ENCODE assay signal across 8 cellular contexts in the genomic region with DNA sequence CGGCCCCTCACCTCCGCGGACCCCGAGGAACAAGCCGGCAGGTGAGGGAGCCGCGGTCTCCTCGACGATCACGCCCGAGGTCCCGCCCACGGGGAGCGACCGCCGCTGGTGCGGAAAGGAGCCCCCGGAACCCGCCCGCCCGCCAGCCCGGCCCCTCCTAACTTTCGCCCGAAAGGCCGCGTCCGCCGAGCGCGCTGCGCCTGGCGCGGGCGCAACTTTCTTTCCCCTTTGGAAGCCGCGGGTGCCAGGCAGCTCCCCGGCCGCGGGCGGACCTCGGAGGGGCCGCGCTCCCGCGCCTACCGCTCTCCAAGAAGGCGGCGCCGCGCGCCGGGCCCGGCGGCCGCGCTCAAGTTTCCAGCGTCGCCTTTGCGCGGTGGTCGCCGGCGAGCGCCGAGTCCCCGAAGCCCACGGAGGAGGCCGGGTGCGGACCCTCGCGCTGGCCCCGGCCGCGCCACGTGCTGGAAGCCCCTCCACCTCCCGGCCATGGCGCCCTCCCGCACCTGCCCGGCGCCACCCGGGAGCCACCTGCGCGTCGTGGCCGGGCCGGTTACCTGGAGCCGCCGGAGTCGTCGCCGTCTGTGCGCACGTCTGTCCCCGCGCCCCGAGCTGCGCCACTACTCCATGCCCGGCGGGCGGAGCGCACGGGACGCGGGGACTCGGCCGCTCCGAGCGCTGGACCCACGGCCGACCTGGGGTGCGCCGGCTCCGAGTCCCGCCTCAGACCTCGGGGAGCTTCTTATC. TPM values are rescaled to one million over a fixed set of nuclear protein-coding genes. Genes with fewer than 3 reads are reported as not detected.
DNase-seq lines count a peak whose midpoint lies in the region; ATAC-seq and TF ChIP-seq lines count a peak whose summit lies in the region.

A gene with protein sequence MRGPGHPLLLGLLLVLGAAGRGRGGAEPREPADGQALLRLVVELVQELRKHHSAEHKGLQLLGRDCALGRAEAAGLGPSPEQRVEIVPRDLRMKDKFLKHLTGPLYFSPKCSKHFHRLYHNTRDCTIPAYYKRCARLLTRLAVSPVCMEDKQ (minus strand): TSS at position 90 of the 741 bp plus-strand sequence. CDS start 256 bp downstream, outside the sequence.

- no peaks in the 10 kb centered on the region for H3K9me3 ChIP-seq in ascending aorta
- no peaks in the 10 kb centered on the region for H3K9me3 ChIP-seq in testis

- CTCF ChIA-PET in activated CD4-positive, alpha-beta T cell treated with anti-CD3 and anti-CD28 coated beads for 36 hours (lab: Charles Lee): interaction anchor here (1.0 to 2.3 kb wide), 2 partner anchors 40 to 42 kb away, joined by 3 to 13 read pairs; no protein-coding TSS in a partner anchor

- peak within 1 kb of the TSS; percentile 54 to 73 for H3K4me3 ChIP-seq in ascending aorta
- peak within 1 kb of the TSS; percentile 26 for H3K4me3 ChIP-seq in kidney epithelial cell (ENCODE audit: low read depth, low read length)
- H3K4me3 ChIP-seq in testis: peak within 1 kb of the TSS; percentile 48 to 66

- intact Hi-C loops in activated CD4-positive, alpha-beta T cell treated with anti-CD3 and anti-CD28 coated beads for 36 hours (cut with DNase I, micrococcal nuclease): no loop called here
- intact Hi-C loops in ascending aorta (cut with DNase I): loop anchor here (2.0 kb wide), 1 partner anchor 23 kb away; a partner anchor contains a TSS
- intact Hi-C loops in testis (cut with DNase I; ENCODE audit: low total_unique reads): no loop called here

- H3K27ac Mint-ChIP-seq in activated CD4-positive, alpha-beta T cell treated with anti-CD3 and anti-CD28 coated beads for 36 hours: no peak within 1 kb of the TSS

- H3K4me3 Mint-ChIP-seq in activated CD4-positive, alpha-beta T cell treated with anti-CD3 and anti-CD28 coated beads for 36 hours: no peak within 1 kb of the TSS

- no peaks in the 10 kb centered on the region for H3K36me3 Mint-ChIP-seq in activated CD4-positive, alpha-beta T cell treated with anti-CD3 and anti-CD28 coated beads for 36 hours (ENCODE audit: low read depth)

- peak; percentile 24 for DNase-seq in activated CD4-positive, alpha-beta T cell treated with anti-CD3 and anti-CD28 coated beads for 36 hours
- no peak for DNase-seq in activated CD4-positive, alpha-beta T cell treated with anti-CD3 and anti-CD28 coated beads, Interleukin-2, amount 50 U/mL, for 48 hours
- DNase-seq in ascending aorta (ENCODE audit: low spot score in 2 of 2): no peak
- no peak for DNase-seq in kidney epithelial cell (ENCODE audit: low read depth)
- no peak for DNase-seq in testis
- no peak for DNase-seq in DMS79 (lab: John Stamatoyannopoulos, UW)
- DNase-seq in SW480 (ENCODE audit: low spot score): no peak

- H3K27ac ChIP-seq in ascending aorta (peak within 1 kb of the TSS; percentile 78 to 80), testis (peak within 1 kb of the TSS; percentile 76 to 86)

- no peak for TF ChIP-seq POLR2A in testis (IDR thresholded peaks at IDR 0.05)

- no peaks in the 10 kb centered on the region for H3K9me3 Mint-ChIP-seq in activated CD4-positive, alpha-beta T cell treated with anti-CD3 and anti-CD28 coated beads for 36 hours (ENCODE audit: low read depth)

- H3K36me3 ChIP-seq in ascending aorta (no peaks in the 10 kb centered on the region), kidney epithelial cell (ENCODE audit: control insufficient read depth, insufficient read depth, low read length) (no peaks in the 10 kb centered on the region), testis (ENCODE audit: low read depth, missing control alignments) (no peaks in the 10 kb centered on the region)

- H3K4me1 Mint-ChIP-seq in activated CD4-positive, alpha-beta T cell treated with anti-CD3 and anti-CD28 coated beads for 36 hours: peaks cover 5% of the 10 kb centered on the region

- WGBS in testis, 2 donors: 0 to 1% methylated on average over 1 to 68 of the region's 115 CpGs

- no peaks in the 10 kb centered on the region for H3K27me3 ChIP-seq in ascending aorta
- peaks cover 20% of the 10 kb centered on the region for H3K27me3 ChIP-seq in kidney epithelial cell (ENCODE audit: control insufficient read depth, insufficient read depth, low read length)
- no peaks in the 10 kb centered on the region for H3K27me3 ChIP-seq in testis

- H3K4me1 ChIP-seq in ascending aorta (peaks cover 3 to 19% of the 10 kb centered on the region in 2 donors), testis (peaks cover 12% of the 10 kb centered on the region)

- TF ChIP-seq CTCF in ascending aorta (IDR thresholded peaks at IDR 0.05): no peak
- no peak for TF ChIP-seq CTCF in kidney epithelial cell (IDR thresholded peaks at IDR 0.05; ENCODE audit: insufficient read depth, low read length, poor library complexity, severe bottlenecking)
- TF ChIP-seq CTCF in testis (IDR thresholded peaks at IDR 0.05): no peak

- ATAC-seq in activated CD4-positive, alpha-beta T cell treated with anti-CD3 and anti-CD28 coated beads for 36 hours: peak; percentile 20
- no peak for ATAC-seq in HG03378 (IDR thresholded peaks at IDR 0.05; ENCODE audit: unreplicated experiment)

- peaks cover 36% of the 10 kb centered on the region for H3K27me3 Mint-ChIP-seq in activated CD4-positive, alpha-beta T cell treated with anti-CD3 and anti-CD28 coated beads for 36 hours

- POLR2A ChIA-PET in activated CD4-positive, alpha-beta T cell treated with anti-CD3 and anti-CD28 coated beads for 36 hours (lab: Charles Lee): no interaction called here

RNA-seq across cellular contexts. Expression of the gene that starts here (rescaled TPM):
- not detected for total RNA-seq in activated CD4-positive, alpha-beta T cell treated with anti-CD3 and anti-CD28 coated beads for 36 hours
- total RNA-seq in ascending aorta (26.7 TPM), kidney epithelial cell (2.5 and 2.8 TPM in 2 replicates), testis (10 to 100 TPM; 29.6 to 46.9 TPM)
- 69.4 TPM for polyA plus RNA-seq in testis (ENCODE audit: insufficient read depth, low read depth, low replicate concordance)

Comparison
In these comparisons a context has a peak if more than half of its experiments do, and no peak if none do; other contexts are left out.
1. Peak in DNase-seq and ATAC-seq in activated CD4-positive, alpha-beta T cell treated with anti-CD3 and anti-CD28 coated beads for 36 hours; RNA of the gene not detected or under 1 TPM.